24 cellular contexts compared by ENCODE assay signal in the genomic region with DNA sequence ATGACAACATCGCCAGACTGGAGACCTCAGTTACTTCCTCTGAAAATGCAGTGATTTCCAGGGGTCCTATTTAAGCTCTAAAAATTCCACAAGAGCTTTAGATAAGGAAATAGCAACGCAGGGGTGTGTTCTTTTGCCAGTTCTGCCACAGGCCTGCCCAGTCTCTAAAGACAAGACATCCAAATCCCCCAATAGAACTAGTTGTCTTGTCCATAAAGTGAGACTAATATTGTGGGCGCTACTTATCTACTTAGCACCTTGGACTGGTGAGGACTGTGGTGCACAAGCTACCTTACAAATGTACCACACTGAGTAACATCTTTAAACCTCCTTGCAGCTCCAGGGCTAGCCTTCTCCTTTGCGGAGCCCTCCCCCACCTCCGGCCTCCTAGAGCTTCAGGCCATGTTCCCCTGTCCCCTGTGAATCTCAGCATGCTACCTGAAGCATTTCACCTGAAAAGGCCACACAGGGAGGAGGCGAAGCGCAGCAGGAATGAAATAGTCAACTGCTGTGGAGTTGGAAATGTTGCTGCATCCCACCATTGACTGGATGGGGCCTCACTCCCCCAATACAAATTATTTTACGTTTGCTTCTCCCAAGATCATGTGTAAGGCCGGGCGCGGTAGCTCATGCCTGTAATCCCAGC. TPM values are rescaled to one million over a fixed set of nuclear protein-coding genes. Genes with fewer than 3 reads are reported as not detected.
"Had no signal": no experiment of that assay in that cellular context is flagged by ENCODE, and none has a peak within 500 bp of the region (broad histone marks: within the 10 kb centered on the region; RNA-seq: fewer than 3 reads in every experiment).

No MANE protein-coding gene starts in this region.

- H3K4me3 Mint-ChIP-seq: activated CD4-positive, alpha-beta T cell treated with anti-CD3 and anti-CD28 coated beads, Interleukin-2, amount 10 ng/mL, durations not matched to agents 24 days and 14 days; activated T-cell treated with anti-CD3 and anti-CD28 coated beads, Interleukin-2, amount 50 U/mL, for 72 hours; naive thymus-derived CD8-positive, alpha-beta T cell; stimulated activated naive CD8-positive, alpha-beta T cell treated with anti-CD3 and anti-CD28 coated beads, Interleukin-15, Interleukin-2, amounts not matched to agents 100 ng/mL and 50 ng/mL, for 24 hours had no signal

- H3K36me3 ChIP-seq: brain microvascular endothelial cell, suprapubic skin, vagina had no signal

- H3K4me1 ChIP-seq: foreskin keratinocyte, suprapubic skin had no signal

- H3K36me3 Mint-ChIP-seq: naive thymus-derived CD8-positive, alpha-beta T cell had no signal

- H3K27ac ChIP-seq: brain microvascular endothelial cell, foreskin keratinocyte, suprapubic skin, vagina had no signal

- H3K4me3 ChIP-seq: suprapubic skin, vagina had no signal

- H3K27me3 ChIP-seq: foreskin keratinocyte, suprapubic skin, vagina had no signal

- DNase-seq: activated CD4-positive, alpha-beta T cell treated with anti-CD3 and anti-CD28 coated beads, Interleukin-2, amount 10 ng/mL, durations not matched to agents 24 days and 14 days; activated CD8-positive, alpha-beta memory T cell treated with anti-CD3 and anti-CD28 coated beads, Interleukin-2, amount 50 U/mL, for 4 hours; activated effector memory CD4-positive, alpha-beta T cell treated with anti-CD3 and anti-CD28 coated beads, Interleukin-2, amount 50 U/mL, for 16 hours; activated naive CD4-positive, alpha-beta T cell treated with anti-CD3 and anti-CD28 coated beads, Interleukin-2, amount 50 U/mL, for 16 hours; activated T-cell treated with anti-CD3 and anti-CD28 coated beads, Interleukin-2, amount 50 U/mL, for 72 hours; aorta; brain microvascular endothelial cell; central memory CD4-positive, alpha-beta T cell; foreskin keratinocyte; hippocampal formation; left cardiac atrium; mesenchymal stem cell; naive thymus-derived CD8-positive, alpha-beta T cell; nucleus accumbens; stimulated activated CD4-positive, alpha-beta T cell treated with anti-CD3 and anti-CD28 coated beads, Interleukin-2, amount 100 ng/mL, for 24 hours; T1000; trophoblast cell had no signal

- ATAC-seq: activated T-cell treated with anti-CD3 and anti-CD28 coated beads, Interleukin-2, amount 50 U/mL, for 72 hours; foreskin keratinocyte; left cardiac atrium; naive thymus-derived CD8-positive, alpha-beta T cell had no signal

- H3K27ac Mint-ChIP-seq: activated CD4-positive, alpha-beta T cell treated with anti-CD3 and anti-CD28 coated beads, Interleukin-2, amount 10 ng/mL, durations not matched to agents 24 days and 14 days; activated T-cell treated with anti-CD3 and anti-CD28 coated beads, Interleukin-2, amount 50 U/mL, for 72 hours; stimulated activated naive CD8-positive, alpha-beta T cell treated with anti-CD3 and anti-CD28 coated beads, Interleukin-15, Interleukin-2, amounts not matched to agents 100 ng/mL and 50 ng/mL, for 24 hours had no signal

- H3K9me3 Mint-ChIP-seq: activated CD4-positive, alpha-beta T cell treated with anti-CD3 and anti-CD28 coated beads, Interleukin-2, amount 10 ng/mL, durations not matched to agents 24 days and 14 days; activated T-cell treated with anti-CD3 and anti-CD28 coated beads, Interleukin-2, amount 50 U/mL, for 72 hours; naive thymus-derived CD8-positive, alpha-beta T cell; stimulated activated naive CD8-positive, alpha-beta T cell treated with anti-CD3 and anti-CD28 coated beads, Interleukin-15, Interleukin-2, amounts not matched to agents 100 ng/mL and 50 ng/mL, for 24 hours had no signal

- H3K9me3 ChIP-seq: suprapubic skin, vagina had no signal

RNA-seq across cellular contexts. Expression of a gene that starts 9.6 kb away (rescaled TPM):
- total RNA-seq: activated CD4-positive, alpha-beta T cell treated with anti-CD3 and anti-CD28 coated beads, Interleukin-2, amount 10 ng/mL, durations not matched to agents 24 days and 14 days; epithelial cell of proximal tubule had no signal
- polyA plus RNA-seq: naive thymus-derived CD8-positive, alpha-beta T cell had no signal

RNA-seq across cellular contexts. Expression of a gene that starts 36.6 kb away (rescaled TPM):
- total RNA-seq: activated CD4-positive, alpha-beta T cell treated with anti-CD3 and anti-CD28 coated beads, Interleukin-2, amount 10 ng/mL, durations not matched to agents 24 days and 14 days; activated T-cell treated with anti-CD3 and anti-CD28 coated beads, Interleukin-2, amount 50 U/mL, for 72 hours; aorta; epithelial cell of proximal tubule; fibroblast of lung; foreskin keratinocyte; left cardiac atrium; naive thymus-derived CD8-positive, alpha-beta T cell; skeletal muscle tissue; T-helper 1 cell treated with Interleukin-12 subunit alpha and Interleukin-12 subunit beta and Interleukin-4 antibody, amounts not matched to agents 30 ng/mL and 1 ng/mL, for 36 hours; vagina had no signal
- polyA plus RNA-seq: aorta; fibroblast of lung; foreskin keratinocyte; naive thymus-derived CD8-positive, alpha-beta T cell had no signal
